ENCODE assay signal across 10 cellular contexts in the genomic region with DNA sequence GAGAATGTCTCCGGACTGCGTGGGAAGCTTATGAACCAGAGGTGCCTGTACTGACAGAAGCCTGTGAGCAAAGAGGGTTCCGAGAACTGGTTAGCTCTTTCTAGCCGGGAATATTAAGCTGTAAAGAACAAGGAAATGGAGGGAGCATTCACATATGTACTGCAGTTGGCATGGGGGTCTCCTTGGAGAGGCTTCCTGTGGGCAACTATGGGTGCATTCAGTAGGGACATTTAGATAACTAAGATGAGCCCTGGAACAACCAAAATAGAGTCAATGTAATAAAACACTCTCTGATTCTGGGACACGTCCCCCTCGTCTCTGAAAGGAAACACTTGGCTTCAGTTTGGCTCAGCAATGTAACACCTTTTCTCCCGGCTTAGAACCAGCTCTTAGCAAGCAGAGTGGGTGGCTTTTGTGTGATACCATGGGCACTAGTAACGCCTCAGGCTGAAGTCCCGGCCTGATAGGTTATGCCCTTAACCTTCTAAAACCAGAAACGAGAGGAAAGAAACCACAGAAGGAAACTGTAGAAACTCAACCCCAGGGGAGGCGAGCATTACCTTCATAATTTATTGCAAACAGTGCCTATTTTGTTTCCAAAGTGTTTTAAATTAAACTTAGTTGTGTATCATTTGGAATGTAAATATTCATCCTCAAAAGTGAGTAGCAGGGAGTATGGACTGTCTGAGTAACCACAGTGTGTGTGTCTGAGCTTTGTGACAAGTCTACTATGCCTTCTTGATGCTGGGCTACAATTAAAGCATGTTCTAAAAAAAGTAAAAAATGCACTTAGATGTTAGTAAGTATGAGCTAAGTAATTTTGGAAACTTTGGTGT. TPM values are rescaled to one million over a fixed set of nuclear protein-coding genes. Genes with fewer than 3 reads are reported as not detected.
DNase-seq lines count a peak whose midpoint lies in the region; ATAC-seq and TF ChIP-seq lines count a peak whose summit lies in the region.
"Had no signal": no experiment of that assay in that cellular context is flagged by ENCODE, and none has a peak within 500 bp of the region (broad histone marks: within the 10 kb centered on the region; RNA-seq: fewer than 3 reads in every experiment).

No MANE protein-coding gene starts in this region.

- no peaks in the 10 kb centered on the region for H3K36me3 Mint-ChIP-seq in CD4-positive, alpha-beta T cell (ENCODE audit: low read depth)
- H3K36me3 Mint-ChIP-seq in natural killer cell, result no peaks in the 10 kb centered on the region

- H3K9me3 Mint-ChIP-seq in CD4-positive, alpha-beta T cell, result no peaks in the 10 kb centered on the region
- no peaks in the 10 kb centered on the region for H3K9me3 Mint-ChIP-seq in natural killer cell

- intact Hi-C loops in CD4-positive, alpha-beta T cell (cut with DNase I, micrococcal nuclease), result loop anchor here (1.0 to 5.0 kb wide), 4 partner anchors 45 to 186 kb away; a partner anchor contains a TSS
- intact Hi-C loops in natural killer cell (cut with micrococcal nuclease) (loop anchor here (1.0 to 10.0 kb wide), 5 partner anchors 48 to 541 kb away; a partner anchor contains a TSS), dorsolateral prefrontal cortex (cut with DNase I) (loop anchor here in 1 of 2 donors (2.0 to 5.0 kb wide), 3 partner anchors 49 to 129 kb away; a partner anchor contains a TSS)

- CTCF ChIA-PET in CD4-positive, alpha-beta T cell (lab: Charles Lee), result interaction anchor here (0.7 to 7.1 kb wide), 26 partner anchors 11 to 235 kb away, joined by 3 to 75 read pairs (median 6); no protein-coding TSS in a partner anchor

- POLR2A ChIA-PET in CD4-positive, alpha-beta T cell (lab: Charles Lee), result interaction anchor here (0.6 to 7.6 kb wide), 33 partner anchors 9 to 532 kb away, joined by 3 to 120 read pairs (median 6); a partner anchor contains a TSS

- H3K27me3 ChIP-seq in CD4-positive, alpha-beta T cell (ENCODE audit: control insufficient read depth, insufficient read depth, low read length), result no peaks in the 10 kb centered on the region
- no peaks in the 10 kb centered on the region for H3K27me3 ChIP-seq in dorsolateral prefrontal cortex

- H3K4me1 Mint-ChIP-seq in CD4-positive, alpha-beta T cell (ENCODE audit: low read depth), result peaks cover 72% of the 10 kb centered on the region
- peaks cover 66 to 74% of the 10 kb centered on the region in 2 donors for H3K4me1 Mint-ChIP-seq in natural killer cell

- TF ChIP-seq CTCF in CD4-positive, alpha-beta T cell (IDR thresholded peaks at IDR 0.05), result no peak
- TF ChIP-seq CTCF in natural killer cell (IDR thresholded peaks at IDR 0.05) (no peak), dorsolateral prefrontal cortex (IDR thresholded peaks at IDR 0.05 in 54 of 56, conservative IDR thresholded peaks at IDR 0.05 in 2 of 56; ENCODE audit: low read depth in 1 of 56, partially characterized antibody in 56 of 56) (no peak)

- H3K4me3 ChIP-seq in dorsolateral prefrontal cortex, result no peak overlapping the region

- DNase-seq in CD4-positive, alpha-beta T cell, result peak in 6 of 10 experiments; percentile 9 to 39 (median 20)
- peak; percentile 25 for DNase-seq in activated gamma-delta T cell treated with anti-CD3 and anti-CD28 coated beads, Interleukin-2, amount 50 U/mL, for 16 hours (ENCODE audit: low read depth)
- DNase-seq in natural killer cell (peak; percentile 50), dorsolateral prefrontal cortex (no peak), NCI-H2171 (lab: John Stamatoyannopoulos, UW) (no peak), MV-4-11 (lab: John Stamatoyannopoulos, UW) (no peak), glomerular visceral epithelial cell (ENCODE audit: extremely low spot score) (no peak)
- DNase-seq: NCI-H526 treated with DMSO at 0.1 percent for 48 hours had no signal

- H3K27ac Mint-ChIP-seq in CD4-positive, alpha-beta T cell, result peak overlapping the region; percentile 96
- H3K27ac Mint-ChIP-seq in natural killer cell, result peak overlapping the region; percentile 87 to 99

- no peaks in the 10 kb centered on the region for H3K9me3 ChIP-seq in CD4-positive, alpha-beta T cell (ENCODE audit: control insufficient read depth, low read length)

- peak; percentile 4 for ATAC-seq in CD4-positive, alpha-beta T cell (ENCODE audit: poor library complexity)
- peak; percentile 41 for ATAC-seq in HG03460 (IDR thresholded peaks at IDR 0.05; ENCODE audit: unreplicated experiment)
- ATAC-seq in natural killer cell, result peak; percentile 60 to 77 (median 71)

- no peaks in the 10 kb centered on the region for H3K27me3 Mint-ChIP-seq in CD4-positive, alpha-beta T cell
- no peaks in the 10 kb centered on the region for H3K27me3 Mint-ChIP-seq in natural killer cell (ENCODE audit: low read depth in 2 of 2)

- H3K4me3 Mint-ChIP-seq in CD4-positive, alpha-beta T cell, result peak overlapping the region; percentile 54
- H3K4me3 Mint-ChIP-seq in natural killer cell, result peak overlapping the region; percentile 81

- H3K27ac ChIP-seq in CD4-positive, alpha-beta T cell (ENCODE audit: low read depth, low read length), result peak overlapping the region; percentile 95
- H3K27ac ChIP-seq in dorsolateral prefrontal cortex, result peak overlapping the region in 7 of 59 donors; percentile 4 to 53 (median 18)
- H3K27ac ChIP-seq: HL-60 had no signal

RNA-seq across cellular contexts. Expression of a gene that starts 48.9 kb away (rescaled TPM):
- total RNA-seq in CD4-positive, alpha-beta T cell, result 10 to 100 TPM; 48.7 to 49.0 TPM
- total RNA-seq in natural killer cell (10 to 100 TPM; 32.9 to 58.8 (median 57.1) TPM), dorsolateral prefrontal cortex (10 to 100 TPM; 37.1 to 95.3 (median 57.4) TPM)

Comparison
In these comparisons a context has a peak if more than half of its experiments do, and no peak if none do; other contexts are left out.
1. ATAC-seq: peak in every context shown above with its lines; median percentile 71 in natural killer cell; 41 in HG03460; 4 in CD4-positive, alpha-beta T cell.
2. DNase-seq: peak in CD4-positive, alpha-beta T cell (6 of 10), activated gamma-delta T cell treated with anti-CD3 and anti-CD28 coated beads, Interleukin-2, amount 50 U/mL, for 16 hours (single experiment) and natural killer cell (single experiment); none in dorsolateral prefrontal cortex (0 of 10), NCI-H2171 (single experiment), MV-4-11 (single experiment) and glomerular visceral epithelial cell (single experiment).